8 cellular contexts compared by ENCODE assay signal in the genomic region with DNA sequence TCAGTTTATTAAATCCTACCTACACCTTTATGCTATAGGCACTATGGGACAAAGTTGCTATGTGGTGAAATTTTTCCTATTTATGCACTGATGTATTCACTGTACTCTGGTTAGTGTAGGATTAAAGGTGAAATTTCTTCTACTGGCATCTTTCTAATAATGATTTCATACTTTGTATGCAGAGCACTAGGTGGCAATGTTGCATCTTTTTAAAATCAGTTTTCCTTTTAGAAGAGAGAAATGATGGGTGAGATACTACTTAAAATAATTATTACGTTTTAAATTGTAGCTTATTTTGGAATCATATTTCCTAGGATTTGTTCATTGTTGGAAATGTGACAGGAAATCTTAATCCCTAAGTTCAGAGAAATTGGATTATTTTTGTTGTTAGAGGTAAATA.
DNase-seq lines count a peak whose midpoint lies in the region; ATAC-seq, FAIRE-seq and TF ChIP-seq lines count a peak whose summit lies in the region.

No MANE protein-coding gene starts in this region.

- FAIRE-seq in GM19239 (lab: Jason Lieb, UNC): peak; percentile 37

- no peak overlapping the region for H3K27ac ChIP-seq in 22Rv1

- peak; percentile 38 for TF ChIP-seq CTCF in 22Rv1 (IDR thresholded peaks at IDR 0.05)

- no peak for ATAC-seq in GM19455 (IDR thresholded peaks at IDR 0.05; ENCODE audit: unreplicated experiment)

- DNase-seq in GM19239 (ENCODE audit: insufficient read length, low spot score): no peak
- peak; percentile 11 for DNase-seq in RPMI8226
- peak; percentile 25 for DNase-seq in glomerular visceral epithelial cell (ENCODE audit: extremely low spot score)
- DNase-seq in activated CD8-positive, alpha-beta memory T cell treated with anti-CD3 and anti-CD28 coated beads, Interleukin-2, amount 50 U/mL, for 48 hours: no peak
- DNase-seq in 8988T: no peak
- DNase-seq in posterior cingulate gyrus: no peak

- intact Hi-C loops in posterior cingulate gyrus (cut with DNase I): loop anchor here (5.0 kb wide), 1 partner anchor 1299 kb away; no protein-coding TSS in a partner anchor

Comparison
In these comparisons a context has a peak if more than half of its experiments do, and no peak if none do; other contexts are left out.
1. DNase-seq: peak in RPMI8226 (single experiment) and glomerular visceral epithelial cell (single experiment); none in GM19239 (single experiment), activated CD8-positive, alpha-beta memory T cell treated with anti-CD3 and anti-CD28 coated beads, Interleukin-2, amount 50 U/mL, for 48 hours (single experiment), 8988T (single experiment) and posterior cingulate gyrus (0 of 10).